Comparison of ENCODE assay signal across 1 cellular context in the genomic region with DNA sequence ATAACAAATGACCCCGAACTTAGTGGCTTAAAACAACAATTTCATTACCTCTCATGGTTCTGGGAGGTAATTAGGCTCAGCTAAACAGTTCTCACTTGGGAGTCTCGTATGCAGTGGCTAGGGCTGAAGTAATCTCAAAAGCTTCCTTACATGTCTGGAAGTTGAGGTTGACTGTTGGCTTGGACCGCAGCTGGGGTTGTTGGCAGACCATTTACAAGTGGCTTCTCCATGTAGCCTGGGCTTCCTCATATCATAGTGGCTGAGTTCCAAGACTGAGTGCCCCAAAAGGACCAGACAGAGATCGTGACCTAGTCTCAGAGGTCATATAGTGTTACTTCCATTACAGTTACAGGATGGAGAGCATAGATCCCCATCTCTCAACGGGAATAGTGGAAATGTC.
TF ChIP-seq lines count a peak whose summit lies in the region.

No MANE protein-coding gene starts in this region.

TF ChIP-seq in K562, 482 proteins besides CTCF, POLR2A, EP300 and RAD21:
- TF ChIP-seq, protein P1, sequence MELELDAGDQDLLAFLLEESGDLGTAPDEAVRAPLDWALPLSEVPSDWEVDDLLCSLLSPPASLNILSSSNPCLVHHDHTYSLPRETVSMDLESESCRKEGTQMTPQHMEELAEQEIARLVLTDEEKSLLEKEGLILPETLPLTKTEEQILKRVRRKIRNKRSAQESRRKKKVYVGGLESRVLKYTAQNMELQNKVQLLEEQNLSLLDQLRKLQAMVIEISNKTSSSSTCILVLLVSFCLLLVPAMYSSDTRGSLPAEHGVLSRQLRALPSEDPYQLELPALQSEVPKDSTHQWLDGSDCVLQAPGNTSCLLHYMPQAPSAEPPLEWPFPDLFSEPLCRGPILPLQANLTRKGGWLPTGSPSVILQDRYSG (tag; conservative IDR thresholded peaks at IDR 0.05; ENCODE audit: low read depth) = no peak
- no peak for TF ChIP-seq MTA2 (IDR thresholded peaks at IDR 0.05; ENCODE audit: low read depth)
- TF ChIP-seq TARDBP (IDR thresholded peaks at IDR 0.05) = no peak
- TF ChIP-seq, protein P2, sequence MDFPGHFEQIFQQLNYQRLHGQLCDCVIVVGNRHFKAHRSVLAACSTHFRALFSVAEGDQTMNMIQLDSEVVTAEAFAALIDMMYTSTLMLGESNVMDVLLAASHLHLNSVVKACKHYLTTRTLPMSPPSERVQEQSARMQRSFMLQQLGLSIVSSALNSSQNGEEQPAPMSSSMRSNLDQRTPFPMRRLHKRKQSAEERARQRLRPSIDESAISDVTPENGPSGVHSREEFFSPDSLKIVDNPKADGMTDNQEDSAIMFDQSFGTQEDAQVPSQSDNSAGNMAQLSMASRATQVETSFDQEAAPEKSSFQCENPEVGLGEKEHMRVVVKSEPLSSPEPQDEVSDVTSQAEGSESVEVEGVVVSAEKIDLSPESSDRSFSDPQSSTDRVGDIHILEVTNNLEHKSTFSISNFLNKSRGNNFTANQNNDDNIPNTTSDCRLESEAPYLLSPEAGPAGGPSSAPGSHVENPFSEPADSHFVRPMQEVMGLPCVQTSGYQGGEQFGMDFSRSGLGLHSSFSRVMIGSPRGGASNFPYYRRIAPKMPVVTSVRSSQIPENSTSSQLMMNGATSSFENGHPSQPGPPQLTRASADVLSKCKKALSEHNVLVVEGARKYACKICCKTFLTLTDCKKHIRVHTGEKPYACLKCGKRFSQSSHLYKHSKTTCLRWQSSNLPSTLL (IDR thresholded peaks at IDR 0.05) = no peak
- TF ChIP-seq OTX1 (CRISPR knock-in tag; IDR thresholded peaks at IDR 0.05) = no peak
- no peak for TF ChIP-seq POLR2AphosphoS5 (IDR thresholded peaks at IDR 0.05; ENCODE audit: control insufficient read depth, insufficient read depth, low read depth, low read length)
- TF ChIP-seq SAP30 (IDR thresholded peaks at IDR 0.05; ENCODE audit: borderline replicate concordance, insufficient read depth, low read depth, low read length, poor library complexity, severe bottlenecking) = no peak
- no peak for TF ChIP-seq ZNF232 (CRISPR knock-in tag; IDR thresholded peaks at IDR 0.05)
- TF ChIP-seq ZNF77 (CRISPR knock-in tag; IDR thresholded peaks at IDR 0.05) = no peak
- no peak for TF ChIP-seq MCM2 (IDR thresholded peaks at IDR 0.05; ENCODE audit: low read depth)
- TF ChIP-seq TAF1 (IDR thresholded peaks at IDR 0.05; ENCODE audit: control insufficient read depth, extremely low read depth, insufficient read depth, low read length, severe bottlenecking) = no peak
- TF ChIP-seq KAT7 (CRISPR knock-in tag; IDR thresholded peaks at IDR 0.05; ENCODE audit: borderline replicate concordance) = no peak
- TF ChIP-seq ZNF263 (CRISPR knock-in tag; IDR thresholded peaks at IDR 0.05; ENCODE audit: borderline replicate concordance) = no peak
- TF ChIP-seq YY1 (IDR thresholded peaks at IDR 0.05; ENCODE audit: borderline replicate concordance in 1 of 3, control insufficient read depth in 1 of 3, extremely low read depth in 1 of 3, insufficient read depth in 3 of 3, insufficient read length in 1 of 3, insufficient replicate concordance in 2 of 3, low read depth in 1 of 3, low read length in 2 of 3) = no peak
- TF ChIP-seq SLC30A9 (CRISPR knock-in tag; IDR thresholded peaks at IDR 0.05) = no peak
- TF ChIP-seq SRSF9 (IDR thresholded peaks at IDR 0.05; ENCODE audit: borderline replicate concordance, low read depth, low read length) = no peak
